In genomic region chr5:116473706-116474105, GRCh38 we compare ENCODE assay signal across 17 cellular contexts.
A peak's percentile ranks its signal among the peaks of the same experiment; 100 is the strongest.
DNase-seq lines count a peak whose midpoint lies in the region; ATAC-seq and TF ChIP-seq lines count a peak whose summit lies in the region.
"Had no signal": no experiment of that assay in that cellular context is flagged by ENCODE, and none has a peak within 500 bp of the region (broad histone marks: within the 10 kb centered on the region; RNA-seq: fewer than 3 reads in every experiment).

No MANE protein-coding gene starts in this region.

- H3K27ac Mint-ChIP-seq in Calu3 (ENCODE audit: unreplicated experiment) = peak overlapping the region; percentile 71
- H3K27ac Mint-ChIP-seq in endodermal cell = peak overlapping the region; percentile 7
- H3K27ac Mint-ChIP-seq in progenitor cell of endocrine pancreas = peak overlapping the region; percentile 78
- H3K27ac Mint-ChIP-seq: CD14-positive monocyte; CD4-positive, alpha-beta T cell; CD8-positive, alpha-beta memory T cell; HFFc6 had no signal

- no peak overlapping the region for H3K27ac ChIP-seq in endodermal cell (ENCODE audit: low read depth, low read length)
- H3K27ac ChIP-seq: BLaER1 treated with 17β-estradiol and CSF1 and Interleukin-3, amounts not matched to agents 10 nM and 100 nM had no signal

- intact Hi-C loops in Calu3 (cut with micrococcal nuclease; ENCODE audit: unreplicated experiment) = no loop called here

- H3K4me1 Mint-ChIP-seq in Calu3 (ENCODE audit: low read depth, unreplicated experiment) (peaks cover 15% of the 10 kb centered on the region), endodermal cell (no peaks in the 10 kb centered on the region), progenitor cell of endocrine pancreas (ENCODE audit: low read depth) (peaks cover 16% of the 10 kb centered on the region)
- H3K4me1 Mint-ChIP-seq: CD14-positive monocyte; CD8-positive, alpha-beta memory T cell had no signal

- no TSS peak for BruUV-seq in Calu3 (replicated peaks; lab: Mats Ljungman, UMichigan)

- H3K27me3 ChIP-seq in endodermal cell (ENCODE audit: control insufficient read depth, insufficient read depth, low read length, poor library complexity, severe bottlenecking) = no peaks in the 10 kb centered on the region
- H3K27me3 ChIP-seq: BE2C had no signal

- no peak for ATAC-seq in GM19463 (IDR thresholded peaks at IDR 0.05; ENCODE audit: unreplicated experiment)

- no peak overlapping the region for H3K4me3 Mint-ChIP-seq in Calu3 (ENCODE audit: low read depth, unreplicated experiment)
- no peak overlapping the region for H3K4me3 Mint-ChIP-seq in endodermal cell
- H3K4me3 Mint-ChIP-seq in progenitor cell of endocrine pancreas (ENCODE audit: low read depth) = no peak overlapping the region
- H3K4me3 Mint-ChIP-seq: CD14-positive monocyte; CD4-positive, alpha-beta T cell; CD8-positive, alpha-beta memory T cell; HFFc6 had no signal

- peak; percentile 41 for DNase-seq in Calu3
- no peak for DNase-seq in endodermal cell
- no peak for DNase-seq in progenitor cell of endocrine pancreas (ENCODE audit: low spot score, unreplicated experiment)
- no peak for DNase-seq in DMS114 treated with DMSO at 0.1 percent for 48 hours (lab: John Stamatoyannopoulos, UW; ENCODE audit: unreplicated experiment)
- no peak for DNase-seq in activated CD4-positive, CD25-positive, alpha-beta regulatory T cell (lab: John Stamatoyannopoulos, UW)
- DNase-seq: AML-193; BE2C; CD4-positive, alpha-beta T cell; CD8-positive, alpha-beta memory T cell; DMS153; DND-41; GOT3; HFFc6 had no signal

- H3K36me3 Mint-ChIP-seq in Calu3 (ENCODE audit: insufficient read depth, unreplicated experiment) = peaks cover 34% of the 10 kb centered on the region
- H3K36me3 Mint-ChIP-seq in endodermal cell (ENCODE audit: low read depth) = peaks cover 89% of the 10 kb centered on the region
- H3K36me3 Mint-ChIP-seq in progenitor cell of endocrine pancreas (ENCODE audit: insufficient read depth) = peaks cover 43% of the 10 kb centered on the region
- H3K36me3 Mint-ChIP-seq: CD14-positive monocyte had no signal

- peaks cover 27% of the 10 kb centered on the region for H3K9me3 ChIP-seq in endodermal cell (ENCODE audit: control insufficient read depth, low read length)
- H3K9me3 ChIP-seq: BE2C, HAP-1 had no signal

- H3K36me3 ChIP-seq in endodermal cell (ENCODE audit: control insufficient read depth, insufficient read depth, low read length) = peaks cover 45% of the 10 kb centered on the region

- H3K9me3 Mint-ChIP-seq in Calu3 (ENCODE audit: low read depth, unreplicated experiment) (peaks cover 6% of the 10 kb centered on the region), endodermal cell (peaks cover 5% of the 10 kb centered on the region), progenitor cell of endocrine pancreas (ENCODE audit: low read depth) (peaks cover 15% of the 10 kb centered on the region)

- TF ChIP-seq CTCF in Calu3 (IDR thresholded peaks at IDR 0.05; ENCODE audit: unreplicated experiment) (no peak), endodermal cell (conservative IDR thresholded peaks at IDR 0.05) (no peak), progenitor cell of endocrine pancreas (IDR thresholded peaks at IDR 0.05; ENCODE audit: unreplicated experiment) (no peak)

- WGBS in endodermal cell (ENCODE audit: insufficient coverage in 1 of 2, insufficient read length in 1 of 2), 2 experiments = 91 to 100% methylated on average over 3 to 5 of the region's 5 CpGs

- CTCF ChIA-PET in Calu3 (lab: Charles Lee) = interaction anchor here (0.7 kb wide), 1 partner anchor 14 kb away, joined by 3 read pairs; no protein-coding TSS in a partner anchor

- H3K27me3 Mint-ChIP-seq in Calu3 (ENCODE audit: unreplicated experiment) = no peaks in the 10 kb centered on the region
- H3K27me3 Mint-ChIP-seq in endodermal cell (ENCODE audit: insufficient read depth) = no peaks in the 10 kb centered on the region
- no peaks in the 10 kb centered on the region for H3K27me3 Mint-ChIP-seq in progenitor cell of endocrine pancreas
- H3K27me3 Mint-ChIP-seq: CD4-positive, alpha-beta T cell; CD8-positive, alpha-beta memory T cell had no signal

- H3K4me1 ChIP-seq in endodermal cell (ENCODE audit: control insufficient read depth, insufficient read depth, low read length) = no peaks in the 10 kb centered on the region
- H3K4me1 ChIP-seq: HAP-1 had no signal

- H3K4me3 ChIP-seq in endodermal cell (ENCODE audit: low read length) = no peak overlapping the region
- H3K4me3 ChIP-seq: BLaER1 treated with 17β-estradiol and CSF1 and Interleukin-3, amounts not matched to agents 10 nM and 100 nM; HAP-1 had no signal

- no peak overlapping the region for H3K9ac ChIP-seq in endodermal cell (ENCODE audit: extremely low read depth, low read length, poor library complexity, severe bottlenecking)
- H3K9ac ChIP-seq: BLaER1 treated with 17β-estradiol and CSF1 and Interleukin-3, amounts not matched to agents 10 nM and 100 nM had no signal

Comparison
In these comparisons a context has a peak if more than half of its experiments do, and no peak if none do; other contexts are left out.
1. H3K27ac Mint-ChIP-seq: peak in every context shown above with its lines; median percentile 78 in progenitor cell of endocrine pancreas; 71 in Calu3; 7 in endodermal cell.